ENCODE assay signal across 19 cellular contexts in genomic region chr11:71530602-71531001, GRCh38. TPM values are rescaled to one million over a fixed set of nuclear protein-coding genes. Genes with fewer than 3 reads are reported as not detected.
DNase-seq lines count a peak whose midpoint lies in the region; ATAC-seq, FAIRE-seq and TF ChIP-seq lines count a peak whose summit lies in the region.
"Had no signal": no experiment of that assay in that cellular context is flagged by ENCODE, and none has a peak within 500 bp of the region (broad histone marks: within the 10 kb centered on the region; RNA-seq: fewer than 3 reads in every experiment).

No MANE protein-coding gene starts in this region.

- H3K4me3 ChIP-seq in upper lobe of right lung, result no peak overlapping the region
- H3K4me3 ChIP-seq: MG63 had no signal

- no peak overlapping the region for H3K27ac ChIP-seq in upper lobe of right lung

- H3K4me1 Mint-ChIP-seq in activated T-cell treated with anti-CD3 and anti-CD28 coated beads, Interleukin-2, amount 50 U/mL, for 24 hours (ENCODE audit: low read depth), result no peaks in the 10 kb centered on the region
- peaks cover 41% of the 10 kb centered on the region for H3K4me1 Mint-ChIP-seq in nephron progenitor cell

- no peaks in the 10 kb centered on the region for H3K4me1 ChIP-seq in upper lobe of right lung

- TF ChIP-seq CTCF in nephron progenitor cell (IDR thresholded peaks at IDR 0.05) (no peak), upper lobe of right lung (IDR thresholded peaks at IDR 0.05) (no peak)

- no peak overlapping the region for H3K27ac Mint-ChIP-seq in activated T-cell treated with anti-CD3 and anti-CD28 coated beads, Interleukin-2, amount 50 U/mL, for 24 hours
- peak overlapping the region; percentile 69 for H3K27ac Mint-ChIP-seq in nephron progenitor cell
- H3K27ac Mint-ChIP-seq: HFFc6 had no signal

- H3K9me3 Mint-ChIP-seq in activated T-cell treated with anti-CD3 and anti-CD28 coated beads, Interleukin-2, amount 50 U/mL, for 24 hours, result no peaks in the 10 kb centered on the region
- no peaks in the 10 kb centered on the region for H3K9me3 Mint-ChIP-seq in nephron progenitor cell
- H3K9me3 Mint-ChIP-seq: HFFc6 had no signal

- FAIRE-seq in GM19239 (lab: Jason Lieb, UNC), result no peak
- FAIRE-seq: GM12892 had no signal

- peaks cover 14% of the 10 kb centered on the region for H3K27me3 Mint-ChIP-seq in activated T-cell treated with anti-CD3 and anti-CD28 coated beads, Interleukin-2, amount 50 U/mL, for 24 hours
- peaks cover 8% of the 10 kb centered on the region for H3K27me3 Mint-ChIP-seq in nephron progenitor cell (ENCODE audit: low read depth, poor library complexity)

- ATAC-seq in upper lobe of right lung (no peak), HG03159 (IDR thresholded peaks at IDR 0.05; ENCODE audit: unreplicated experiment) (no peak)

- peak; percentile 5 for DNase-seq in activated T-cell treated with anti-CD3 and anti-CD28 coated beads, Interleukin-2, amount 50 U/mL, for 24 hours
- DNase-seq in activated T-cell treated with anti-CD3 and anti-CD28 coated beads for 4 hours, result no peak
- DNase-seq in islet precursor cell, result peak; percentile 25
- no peak for DNase-seq in nephron progenitor cell
- peak; percentile 16 for DNase-seq in upper lobe of right lung
- no peak for DNase-seq in NCI-H1105 treated with DMSO at 0.1 percent for 48 hours (lab: John Stamatoyannopoulos, UW)
- DNase-seq in GM19239 (ENCODE audit: insufficient read length, low spot score), result no peak
- DNase-seq: DMS53, GOT3, HFFc6, MG63, NCI-H1092 treated with DMSO at 0.1 percent for 48 hours, NCI-H187, NCI-H2171 treated with DMSO at 0.1 percent for 48 hours, NCI-H524 had no signal

- H3K4me3 Mint-ChIP-seq in activated T-cell treated with anti-CD3 and anti-CD28 coated beads, Interleukin-2, amount 50 U/mL, for 24 hours, result no peak overlapping the region
- H3K4me3 Mint-ChIP-seq in nephron progenitor cell, result no peak overlapping the region
- H3K4me3 Mint-ChIP-seq: CD14-positive monocyte, HFFc6 had no signal

- H3K9me3 ChIP-seq in upper lobe of right lung, result no peaks in the 10 kb centered on the region
- H3K9me3 ChIP-seq: MG63 had no signal

- intact Hi-C loops in upper lobe of right lung (cut with DNase I), result no loop called here

- no peaks in the 10 kb centered on the region for H3K36me3 Mint-ChIP-seq in activated T-cell treated with anti-CD3 and anti-CD28 coated beads, Interleukin-2, amount 50 U/mL, for 24 hours (ENCODE audit: low read depth)
- no peaks in the 10 kb centered on the region for H3K36me3 Mint-ChIP-seq in nephron progenitor cell (ENCODE audit: low read depth)
- H3K36me3 Mint-ChIP-seq: CD14-positive monocyte had no signal

- no peaks in the 10 kb centered on the region for H3K27me3 ChIP-seq in upper lobe of right lung
- H3K27me3 ChIP-seq: MG63 had no signal

- no peaks in the 10 kb centered on the region for H3K36me3 ChIP-seq in upper lobe of right lung
- H3K36me3 ChIP-seq: MG63 had no signal

RNA-seq across cellular contexts. Expression of gene KRTAP5-7, which starts 3.5 kb away (rescaled TPM):
- 0.46 TPM for total RNA-seq in upper lobe of right lung
- total RNA-seq: A172, HFFc6 had no signal

RNA-seq across cellular contexts. Expression of gene KRTAP5-8, which starts 7.2 kb away (rescaled TPM):
- total RNA-seq in upper lobe of right lung, result not detected
- total RNA-seq: A172, HFFc6 had no signal

RNA-seq across cellular contexts. Expression of gene KRTAP5-9, which starts 17.6 kb away (rescaled TPM):
- not detected for total RNA-seq in upper lobe of right lung
- total RNA-seq: A172 had no signal

RNA-seq across cellular contexts. Expression of gene KRTAP5-10, which starts 34.8 kb away (rescaled TPM):
- not detected for total RNA-seq in upper lobe of right lung
- total RNA-seq: A172, HFFc6 had no signal

RNA-seq across cellular contexts. Expression of gene KRTAP5-11, which starts 52.1 kb away (rescaled TPM):
- not detected for total RNA-seq in upper lobe of right lung
- total RNA-seq: A172, HFFc6 had no signal

Comparison
In these comparisons a context has a peak if more than half of its experiments do, and no peak if none do; other contexts are left out.
1. DNase-seq: peak in activated T-cell treated with anti-CD3 and anti-CD28 coated beads, Interleukin-2, amount 50 U/mL, for 24 hours (single experiment), islet precursor cell (single experiment) and upper lobe of right lung (single experiment); none in activated T-cell treated with anti-CD3 and anti-CD28 coated beads for 4 hours (single experiment), nephron progenitor cell (single experiment), NCI-H1105 treated with DMSO at 0.1 percent for 48 hours (single experiment) and GM19239 (single experiment).